Comparison of ENCODE assay signal across 8 cellular contexts in genomic region chr15:68818671-68819450, GRCh38. TPM values are rescaled to one million over a fixed set of nuclear protein-coding genes. Genes with fewer than 3 reads are reported as not detected.
A peak's percentile ranks its signal among the peaks of the same experiment; 100 is the strongest.
DNase-seq lines count a peak whose midpoint lies in the region; ATAC-seq and TF ChIP-seq lines count a peak whose summit lies in the region.

No MANE protein-coding gene starts in this region.

- H3K4me3 ChIP-seq in astrocyte of the spinal cord (ENCODE audit: low read depth, low read length) (peak overlapping the region; percentile 94), iPS-11a (ENCODE audit: low read depth, low read length) (peak overlapping the region; percentile 89), skeletal muscle cell (ENCODE audit: low read depth, low read length) (peak overlapping the region; percentile 95)

- no peak for TF ChIP-seq CTCF in astrocyte of the spinal cord (IDR thresholded peaks at IDR 0.05; ENCODE audit: low read depth, low read length)

- in situ Hi-C loops in astrocyte of the spinal cord (cut with HindIII; ENCODE audit: low sequenced_read_pairs): no loop called here

- ATAC-seq in HG02798 (IDR thresholded peaks at IDR 0.05; ENCODE audit: poor library complexity, unreplicated experiment): no peak

- DNase-seq in CD1c-positive myeloid dendritic cell (ENCODE audit: extremely low spot score) (peak; percentile 88), HT-29 (ENCODE audit: low spot score) (peak; percentile 48), SKM-1 (lab: John Stamatoyannopoulos, UW; ENCODE audit: unreplicated experiment) (peak; percentile 77), astrocyte of the spinal cord (ENCODE audit: low read depth, low spot score) (peak; percentile 54), skeletal muscle cell (ENCODE audit: low read depth) (no peak), GOT3 (lab: John Stamatoyannopoulos, UW) (no peak)

RNA-seq across cellular contexts. Expression of gene ANP32A, which starts 1.8 kb away (rescaled TPM):
- 91.6 and 113 TPM in 2 replicates for total RNA-seq in HT-29 (2014; rRNA removed; shearing (Covaris generic))

Comparison
In these comparisons a context has a peak if more than half of its experiments do, and no peak if none do; other contexts are left out.
1. DNase-seq: peak in CD1c-positive myeloid dendritic cell (single experiment), HT-29 (single experiment), SKM-1 (single experiment) and astrocyte of the spinal cord (single experiment); none in skeletal muscle cell (single experiment) and GOT3 (single experiment).
2. Peak in every context shown above with its lines, with median percentiles within 50 percentile points of each other: H3K4me3 ChIP-seq.